Comparison of ENCODE assay signal across 2 cellular contexts in the genomic region with DNA sequence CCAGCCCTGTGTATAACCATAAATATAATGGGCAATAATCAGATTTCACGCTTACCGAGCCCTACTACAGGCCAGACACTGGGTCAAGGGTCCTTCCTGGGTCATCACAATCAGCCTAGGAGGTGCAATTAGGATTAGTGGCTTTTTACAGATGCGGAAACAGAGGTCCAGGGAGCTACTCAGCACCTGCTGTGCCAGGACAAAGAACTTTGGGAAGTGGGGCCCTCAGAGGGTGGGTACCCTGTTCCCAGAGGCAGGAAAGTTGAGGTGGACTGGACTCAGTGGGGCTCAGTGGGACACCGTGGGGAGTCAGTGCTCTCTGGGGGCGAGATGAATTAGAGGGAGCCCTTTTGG.
TF ChIP-seq lines count a peak whose summit lies in the region.

No MANE protein-coding gene starts in this region.

TF ChIP-seq in HCT116, 20 proteins besides CTCF, POLR2A, EP300 and RAD21:
- TF ChIP-seq MAX (IDR thresholded peaks at IDR 0.05) (no peak), ZNF274 (IDR thresholded peaks at IDR 0.05; ENCODE audit: low read depth, low read length) (no peak), EZH2 (IDR thresholded peaks at IDR 0.05) (no peak), YY1 (IDR thresholded peaks at IDR 0.05; ENCODE audit: extremely low read depth, insufficient replicate concordance, low read depth, low read length) (no peak), FOSL1 (IDR thresholded peaks at IDR 0.05; ENCODE audit: low read depth) (no peak), TCF7L2 (IDR thresholded peaks at IDR 0.05; ENCODE audit: borderline replicate concordance, extremely low read depth, insufficient read depth, insufficient read length) (no peak), EGR1 (IDR thresholded peaks at IDR 0.05; ENCODE audit: low read depth) (no peak), SRF (IDR thresholded peaks at IDR 0.05; ENCODE audit: low read depth) (no peak), SP1 (IDR thresholded peaks at IDR 0.05; ENCODE audit: low read depth) (no peak), POLR2AphosphoS5 (IDR thresholded peaks at IDR 0.05; ENCODE audit: low read depth, low read length) (no peak), CEBPB (IDR thresholded peaks at IDR 0.05; ENCODE audit: low read depth) (no peak), JUND (IDR thresholded peaks at IDR 0.05) (no peak), CBX3 (IDR thresholded peaks at IDR 0.05; ENCODE audit: low read depth) (no peak), SIN3A (IDR thresholded peaks at IDR 0.05; ENCODE audit: low read depth) (no peak)

TF ChIP-seq in K562, 482 proteins besides CTCF, POLR2A, EP300 and RAD21:
- TF ChIP-seq FOXO4 (CRISPR knock-in tag; IDR thresholded peaks at IDR 0.05) = no peak
- TF ChIP-seq NFXL1 (CRISPR knock-in tag; IDR thresholded peaks at IDR 0.05) = no peak
- TF ChIP-seq, protein P1, sequence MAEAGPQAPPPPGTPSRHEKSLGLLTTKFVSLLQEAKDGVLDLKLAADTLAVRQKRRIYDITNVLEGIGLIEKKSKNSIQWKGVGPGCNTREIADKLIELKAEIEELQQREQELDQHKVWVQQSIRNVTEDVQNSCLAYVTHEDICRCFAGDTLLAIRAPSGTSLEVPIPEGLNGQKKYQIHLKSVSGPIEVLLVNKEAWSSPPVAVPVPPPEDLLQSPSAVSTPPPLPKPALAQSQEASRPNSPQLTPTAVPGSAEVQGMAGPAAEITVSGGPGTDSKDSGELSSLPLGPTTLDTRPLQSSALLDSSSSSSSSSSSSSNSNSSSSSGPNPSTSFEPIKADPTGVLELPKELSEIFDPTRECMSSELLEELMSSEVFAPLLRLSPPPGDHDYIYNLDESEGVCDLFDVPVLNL (CRISPR knock-in tag; IDR thresholded peaks at IDR 0.05; ENCODE audit: low read depth) = no peak
- no peak for TF ChIP-seq STAG1 (CRISPR knock-in tag; IDR thresholded peaks at IDR 0.05; ENCODE audit: borderline replicate concordance)
- no peak for TF ChIP-seq DDX20 (tag; IDR thresholded peaks at IDR 0.05; ENCODE audit: low read depth)
- no peak for TF ChIP-seq EWSR1 (IDR thresholded peaks at IDR 0.05; ENCODE audit: borderline replicate concordance, low read depth, partially characterized antibody)
- no peak for TF ChIP-seq ZFX (CRISPR knock-in tag; IDR thresholded peaks at IDR 0.05)
- no peak for TF ChIP-seq PURB (CRISPR knock-in tag; IDR thresholded peaks at IDR 0.05; ENCODE audit: low read depth)
- TF ChIP-seq NCOA1 (IDR thresholded peaks at IDR 0.05; ENCODE audit: low read depth) = no peak
- TF ChIP-seq ZNF124 (CRISPR knock-in tag; IDR thresholded peaks at IDR 0.05) = no peak
